9 cellular contexts compared by ENCODE assay signal in genomic region chr19:51546650-51547396, GRCh38. TPM values are rescaled to one million over a fixed set of nuclear protein-coding genes. Genes with fewer than 3 reads are reported as not detected.
DNase-seq lines count a peak whose midpoint lies in the region; ATAC-seq and TF ChIP-seq lines count a peak whose summit lies in the region.
"Had no signal": no experiment of that assay in that cellular context is flagged by ENCODE, and none has a peak within 500 bp of the region (broad histone marks: within the 10 kb centered on the region; RNA-seq: fewer than 3 reads in every experiment).

No MANE protein-coding gene starts in this region.

- POLR2A ChIA-PET in activated CD4-positive, alpha-beta memory T cell treated with anti-CD3 and anti-CD28 coated beads for 36 hours (lab: Charles Lee), result no interaction called here
- POLR2A ChIA-PET in naive thymus-derived CD4-positive, alpha-beta T cell (lab: Charles Lee), result no interaction called here

- H3K4me1 Mint-ChIP-seq in activated CD4-positive, alpha-beta memory T cell treated with anti-CD3 and anti-CD28 coated beads for 36 hours (ENCODE audit: low read depth), result peaks cover 9% of the 10 kb centered on the region
- H3K4me1 Mint-ChIP-seq in naive thymus-derived CD4-positive, alpha-beta T cell, result peaks cover 4 to 36% (median 7%) of the 10 kb centered on the region in 7 donors

- no peaks in the 10 kb centered on the region for H3K9me3 ChIP-seq in naive thymus-derived CD4-positive, alpha-beta T cell (ENCODE audit: control insufficient read depth in 2 of 3, low read length in 3 of 3)
- no peaks in the 10 kb centered on the region for H3K9me3 ChIP-seq in mucosa of descending colon

- peak; percentile 57 for DNase-seq in EL
- peak; percentile 90 for DNase-seq in KG1 (lab: John Stamatoyannopoulos, UW)
- peak; percentile 32 for DNase-seq in activated CD4-positive, alpha-beta memory T cell treated with anti-CD3 and anti-CD28 coated beads for 36 hours
- peak in 1 of 9 donors; percentile 22 for DNase-seq in naive thymus-derived CD4-positive, alpha-beta T cell
- DNase-seq in mucosa of descending colon, result no peak
- DNase-seq in NCI-H1417 treated with DMSO at 0.1 percent for 48 hours (lab: John Stamatoyannopoulos, UW), result no peak
- no peak for DNase-seq in left colon

- no peak overlapping the region for H3K27ac Mint-ChIP-seq in activated CD4-positive, alpha-beta memory T cell treated with anti-CD3 and anti-CD28 coated beads for 36 hours
- H3K27ac Mint-ChIP-seq in naive thymus-derived CD4-positive, alpha-beta T cell, result peak overlapping the region in 1 of 9 donors; percentile 56

- H3K27ac ChIP-seq in naive thymus-derived CD4-positive, alpha-beta T cell (ENCODE audit: low read depth, low read length), result no peak overlapping the region

- peaks cover 51% of the 10 kb centered on the region for H3K27me3 Mint-ChIP-seq in activated CD4-positive, alpha-beta memory T cell treated with anti-CD3 and anti-CD28 coated beads for 36 hours
- H3K27me3 Mint-ChIP-seq in naive thymus-derived CD4-positive, alpha-beta T cell, result peaks cover 25 to 73% (median 53%) of the 10 kb centered on the region in 5 donors

- H3K4me3 Mint-ChIP-seq in activated CD4-positive, alpha-beta memory T cell treated with anti-CD3 and anti-CD28 coated beads for 36 hours, result no peak overlapping the region
- H3K4me3 Mint-ChIP-seq in naive thymus-derived CD4-positive, alpha-beta T cell, result peak overlapping the region in 1 of 10 donors; percentile 37

- intact Hi-C loops in activated CD4-positive, alpha-beta memory T cell treated with anti-CD3 and anti-CD28 coated beads for 36 hours (cut with micrococcal nuclease), result no loop called here
- intact Hi-C loops in naive thymus-derived CD4-positive, alpha-beta T cell (cut with micrococcal nuclease), result no loop called here
- intact Hi-C loops in mucosa of descending colon (cut with DNase I, micrococcal nuclease) (no loop called here), left colon (cut with DNase I, micrococcal nuclease) (no loop called here)

- H3K9me3 Mint-ChIP-seq in activated CD4-positive, alpha-beta memory T cell treated with anti-CD3 and anti-CD28 coated beads for 36 hours, result no peaks in the 10 kb centered on the region
- peaks cover 0 to 6% (median 2%) of the 10 kb centered on the region in 11 donors for H3K9me3 Mint-ChIP-seq in naive thymus-derived CD4-positive, alpha-beta T cell

- CTCF ChIA-PET in activated CD4-positive, alpha-beta memory T cell treated with anti-CD3 and anti-CD28 coated beads for 36 hours (lab: Charles Lee), result interaction anchor here (1.0 kb wide), 1 partner anchor 31 kb away, joined by 3 read pairs; no protein-coding TSS in a partner anchor
- CTCF ChIA-PET in naive thymus-derived CD4-positive, alpha-beta T cell (lab: Charles Lee), result interaction anchor here (1.3 kb wide), 1 partner anchor 33 kb away, joined by 3 read pairs; no protein-coding TSS in a partner anchor

- H3K36me3 Mint-ChIP-seq in activated CD4-positive, alpha-beta memory T cell treated with anti-CD3 and anti-CD28 coated beads for 36 hours, result no peaks in the 10 kb centered on the region
- H3K36me3 Mint-ChIP-seq in naive thymus-derived CD4-positive, alpha-beta T cell, result peaks cover 0 to 8% (median 0%) of the 10 kb centered on the region in 5 donors

- TF ChIP-seq CTCF in mucosa of descending colon (IDR thresholded peaks at IDR 0.05), result no peak

- no peaks in the 10 kb centered on the region for H3K27me3 ChIP-seq in naive thymus-derived CD4-positive, alpha-beta T cell (ENCODE audit: control insufficient read depth in 2 of 2, insufficient read depth in 2 of 2, low read length in 2 of 2)

- H3K4me3 ChIP-seq in naive thymus-derived CD4-positive, alpha-beta T cell (ENCODE audit: low read length), result no peak overlapping the region
- no peak overlapping the region for H3K4me3 ChIP-seq in mucosa of descending colon

- peak; percentile 81 for ATAC-seq in naive thymus-derived CD4-positive, alpha-beta T cell
- ATAC-seq in mucosa of descending colon, result no peak
- no peak for ATAC-seq in left colon

- H3K4me1 ChIP-seq in naive thymus-derived CD4-positive, alpha-beta T cell (ENCODE audit: control insufficient read depth in 2 of 2, insufficient read depth in 2 of 2, low read length in 2 of 2), result no peaks in the 10 kb centered on the region
- no peaks in the 10 kb centered on the region for H3K4me1 ChIP-seq in mucosa of descending colon (ENCODE audit: low read depth)

- H3K36me3 ChIP-seq in naive thymus-derived CD4-positive, alpha-beta T cell (ENCODE audit: control insufficient read depth in 2 of 3, insufficient read depth in 3 of 3, low read length in 3 of 3), result no peaks in the 10 kb centered on the region
- H3K36me3 ChIP-seq in mucosa of descending colon (ENCODE audit: low read depth), result no peaks in the 10 kb centered on the region

RNA-seq across cellular contexts. Expression of gene SIGLEC6, which starts 15.4 kb away (rescaled TPM):
- total RNA-seq in activated CD4-positive, alpha-beta memory T cell treated with anti-CD3 and anti-CD28 coated beads for 36 hours, result not detected
- total RNA-seq in naive thymus-derived CD4-positive, alpha-beta T cell, result 1 to 10 TPM in 1 of 5 experiments, under 1 TPM in 4; 0.46 to 2.5 (median 0.64) TPM
- polyA plus RNA-seq in naive thymus-derived CD4-positive, alpha-beta T cell, result not detected
- total RNA-seq in mucosa of descending colon, result 1 to 10 TPM in 2 of 3 donors, under 1 TPM in 1; 0.75 to 3.6 (median 2.8) TPM
- total RNA-seq in left colon, result 1 to 10 TPM in 1 of 2 donors, under 1 TPM in 1; 0.85 to 2.7 TPM
- total RNA-seq: bronchial epithelial cell, temporal lobe had no signal

RNA-seq across cellular contexts. Expression of gene ZNF175, which starts 24.3 kb away (rescaled TPM):
- 1 to 10 TPM; 7.1 to 7.9 TPM for total RNA-seq in activated CD4-positive, alpha-beta memory T cell treated with anti-CD3 and anti-CD28 coated beads for 36 hours
- 10 to 100 TPM in 3 of 5 experiments, 1 to 10 TPM in 2; 6.8 to 19.1 (median 10.2) TPM for total RNA-seq in naive thymus-derived CD4-positive, alpha-beta T cell
- polyA plus RNA-seq in naive thymus-derived CD4-positive, alpha-beta T cell, result 1 to 10 TPM; 2.6 to 4.8 TPM
- total RNA-seq in mucosa of descending colon (10 to 100 TPM in 1 of 3 donors, 1 to 10 TPM in 2; 9.4 to 13.6 (median 9.8) TPM), left colon (1 to 10 TPM; 7.7 to 8.0 TPM)

RNA-seq across cellular contexts. Expression of gene SIGLEC12, which starts 45.2 kb away (rescaled TPM):
- under 1 TPM; 0.22 to 0.24 TPM for total RNA-seq in activated CD4-positive, alpha-beta memory T cell treated with anti-CD3 and anti-CD28 coated beads for 36 hours
- total RNA-seq in naive thymus-derived CD4-positive, alpha-beta T cell, result under 1 TPM in 3 of 5 experiments, not detected in 2; 0.21 to 0.29 (median 0.27) TPM
- polyA plus RNA-seq in naive thymus-derived CD4-positive, alpha-beta T cell, result under 1 TPM in 1 of 2 donors, not detected in 1; 0.09 TPM
- total RNA-seq in mucosa of descending colon (1 to 10 TPM in 1 of 3 donors, under 1 TPM in 1, not detected in 1; 0.22 to 1.5 TPM), left colon (under 1 TPM; 0.28 to 0.46 TPM)
- total RNA-seq: bronchial epithelial cell, temporal lobe had no signal

Comparison
In these comparisons a context has a peak if more than half of its experiments do, and no peak if none do; other contexts are left out.
1. DNase-seq: peak in EL (single experiment), KG1 (single experiment) and activated CD4-positive, alpha-beta memory T cell treated with anti-CD3 and anti-CD28 coated beads for 36 hours (single experiment); none in mucosa of descending colon (0 of 3), NCI-H1417 treated with DMSO at 0.1 percent for 48 hours (single experiment) and left colon (0 of 2).